Comparison of ENCODE assay signal across 9 cellular contexts in the genomic region with DNA sequence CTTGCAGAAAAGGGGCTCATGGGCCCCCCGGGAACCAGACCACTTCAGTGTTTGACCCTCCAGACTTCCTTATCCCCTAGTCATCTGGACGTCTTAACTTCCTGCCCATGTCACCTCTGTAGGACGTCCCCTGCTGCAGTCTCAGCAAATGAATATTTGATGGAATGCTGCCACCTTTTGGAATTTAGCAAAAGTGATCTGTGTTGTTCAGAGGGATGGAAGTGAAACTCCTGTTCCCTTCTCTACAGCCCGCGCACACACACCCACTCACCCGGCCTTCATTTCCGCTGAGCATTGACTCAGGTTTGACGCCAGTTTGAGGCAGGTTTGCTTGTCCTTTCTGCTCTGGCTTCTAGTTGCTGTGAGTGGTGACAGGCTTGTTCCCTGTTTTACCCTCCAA.
DNase-seq lines count a peak whose midpoint lies in the region; ATAC-seq and TF ChIP-seq lines count a peak whose summit lies in the region.
"Had no signal": no experiment of that assay in that cellular context is flagged by ENCODE, and none has a peak within 500 bp of the region (broad histone marks: within the 10 kb centered on the region; RNA-seq: fewer than 3 reads in every experiment).

No MANE protein-coding gene starts in this region.

- H3K4me3 Mint-ChIP-seq in naive thymus-derived CD8-positive, alpha-beta T cell = no peak overlapping the region

- POLR2A ChIA-PET in naive thymus-derived CD8-positive, alpha-beta T cell (lab: Charles Lee) = no interaction called here

- no peaks in the 10 kb centered on the region for H3K9me3 ChIP-seq in mucosa of descending colon
- H3K9me3 ChIP-seq: upper lobe of left lung had no signal

- H3K4me1 ChIP-seq in mucosa of descending colon (ENCODE audit: low read depth) = no peaks in the 10 kb centered on the region
- H3K4me1 ChIP-seq: upper lobe of left lung had no signal

- DNase-seq in DMS153 treated with DMSO at 0.1 percent for 48 hours (lab: John Stamatoyannopoulos, UW; ENCODE audit: unreplicated experiment) = peak; percentile 73
- peak; percentile 28 for DNase-seq in KBM-7
- peak; percentile 61 for DNase-seq in SW480 (ENCODE audit: low spot score)
- peak in 1 of 3 donors; percentile 13 for DNase-seq in mucosa of descending colon
- no peak for DNase-seq in naive thymus-derived CD8-positive, alpha-beta T cell
- no peak for DNase-seq in NCI-H1417 treated with DMSO at 0.1 percent for 48 hours (lab: John Stamatoyannopoulos, UW)
- DNase-seq in COR-L47 (lab: John Stamatoyannopoulos, UW) = no peak
- DNase-seq: upper lobe of left lung had no signal

- no peak for TF ChIP-seq CTCF in mucosa of descending colon (IDR thresholded peaks at IDR 0.05)

- ATAC-seq in mucosa of descending colon (peak; percentile 80), GM19397 (IDR thresholded peaks at IDR 0.05; ENCODE audit: unreplicated experiment) (no peak)
- ATAC-seq in naive thymus-derived CD8-positive, alpha-beta T cell = no peak

- no peaks in the 10 kb centered on the region for H3K36me3 Mint-ChIP-seq in naive thymus-derived CD8-positive, alpha-beta T cell

- intact Hi-C loops in mucosa of descending colon (cut with DNase I, micrococcal nuclease) = no loop called here

- H3K27ac Mint-ChIP-seq in naive thymus-derived CD8-positive, alpha-beta T cell = no peak overlapping the region

- no peaks in the 10 kb centered on the region for H3K4me1 Mint-ChIP-seq in naive thymus-derived CD8-positive, alpha-beta T cell

- H3K4me3 ChIP-seq in mucosa of descending colon = no peak overlapping the region
- H3K4me3 ChIP-seq: upper lobe of left lung had no signal

- in situ Hi-C loops in KBM-7 (cut with MboI; ENCODE audit: low pct_unique_long_range_greater_than_20kb, low sequenced_read_pairs) = no loop called here

- H3K36me3 ChIP-seq in mucosa of descending colon (ENCODE audit: low read depth) = no peaks in the 10 kb centered on the region
- H3K36me3 ChIP-seq: upper lobe of left lung had no signal

- peaks cover 0 to under 1% (median 0%) of the 10 kb centered on the region in 5 donors for H3K27me3 Mint-ChIP-seq in naive thymus-derived CD8-positive, alpha-beta T cell

- peaks cover 0 to 11% (median 3%) of the 10 kb centered on the region in 9 donors for H3K9me3 Mint-ChIP-seq in naive thymus-derived CD8-positive, alpha-beta T cell

Comparison
In these comparisons a context has a peak if more than half of its experiments do, and no peak if none do; other contexts are left out.
1. DNase-seq: peak in DMS153 treated with DMSO at 0.1 percent for 48 hours (single experiment), KBM-7 (single experiment) and SW480 (single experiment); none in naive thymus-derived CD8-positive, alpha-beta T cell (0 of 10), NCI-H1417 treated with DMSO at 0.1 percent for 48 hours (single experiment) and COR-L47 (single experiment).